ENCODE assay signal across 32 cellular contexts in the genomic region with DNA sequence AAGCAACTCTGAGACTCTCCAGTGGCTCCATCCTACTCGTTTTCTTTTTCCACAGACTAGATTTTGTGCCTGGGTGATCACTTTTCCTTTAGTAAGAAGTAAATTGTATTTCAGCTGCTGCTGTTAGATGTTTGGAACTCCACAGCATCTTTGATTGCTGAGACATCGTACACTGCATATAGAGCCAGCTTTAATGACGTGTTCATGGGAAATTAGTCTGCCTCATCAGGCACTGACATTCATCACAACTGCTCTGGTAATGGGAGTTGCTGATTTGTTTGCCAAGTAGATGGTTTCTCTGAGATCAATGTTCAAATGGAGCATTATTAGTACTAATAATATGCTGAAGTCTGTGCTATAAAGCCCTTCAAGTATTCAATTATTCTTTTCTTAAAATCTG.
"Had no signal": no experiment of that assay in that cellular context is flagged by ENCODE, and none has a peak within 500 bp of the region (broad histone marks: within the 10 kb centered on the region; RNA-seq: fewer than 3 reads in every experiment).

No MANE protein-coding gene starts in this region.

- H2AFZ ChIP-seq: parathyroid adenoma had no signal

- H3K36me3 ChIP-seq: brain microvascular endothelial cell, heart right ventricle, left ventricle myocardium inferior, right atrium auricular region, suprapubic skin, tibial artery, upper lobe of right lung had no signal

- H3K4me1 ChIP-seq: heart right ventricle, left ventricle myocardium inferior, parathyroid adenoma, psoas muscle, right atrium auricular region, suprapubic skin, tibial artery, upper lobe of right lung had no signal

- H3K27me3 ChIP-seq: brain microvascular endothelial cell, heart right ventricle, right atrium auricular region, suprapubic skin, tibial artery, upper lobe of right lung had no signal

- H3K27ac Mint-ChIP-seq: activated B cell treated with CpG ODN at 0.5 μM for 24 hours; activated CD8-positive, alpha-beta T cell treated with anti-CD3 and anti-CD28 coated beads for 36 hours; activated naive CD8-positive, alpha-beta T cell treated with anti-CD3 and anti-CD28 coated beads, Interleukin-2, amount 50 U/mL, for 24 hours; activated T-helper 17 cell treated with anti-CD3 and anti-CD28 coated beads, Interleukin-2, amount 50 U/mL, for 72 hours; effector memory CD8-positive, alpha-beta T cell; naive B cell; nephron progenitor cell; stimulated activated naive B cell treated with anti-CD40 and anti-IgM and Interleukin-4, amounts not matched to agents 10 μg/mL and 1 μg/mL and 100 μg/mL, for 72 hours; T-helper 2 cell treated with Interferon-gamma antibody and Interleukin-4, amounts not matched to agents 5 μg/mL and 100 μg/mL, for 36 hours had no signal

- H3K27ac ChIP-seq: brain microvascular endothelial cell, coronary artery, dorsolateral prefrontal cortex, heart right ventricle, left ventricle myocardium inferior, parathyroid adenoma, psoas muscle, right atrium auricular region, suprapubic skin, tibial artery, upper lobe of right lung had no signal

- H3K4me3 ChIP-seq: coronary artery, dorsolateral prefrontal cortex, heart right ventricle, left ventricle myocardium inferior, mucosa of descending colon, psoas muscle, right atrium auricular region, suprapubic skin, tibial artery, upper lobe of right lung had no signal

- DNase-seq: activated B cell treated with CpG ODN at 0.5 μM for 24 hours; activated CD4-positive, alpha-beta T cell treated with anti-CD3 and anti-CD28 coated beads, Interleukin-2, amount 50 U/mL, for 1 hour; activated CD8-positive, alpha-beta T cell treated with anti-CD3 and anti-CD28 coated beads for 36 hours; activated gamma-delta T cell treated with Interleukin-2 at 50 U/mL for 16 hours; activated naive CD4-positive, alpha-beta T cell treated with anti-CD3 and anti-CD28 coated beads, Interleukin-2, amount 50 U/mL, for 16 hours; activated naive CD8-positive, alpha-beta T cell treated with anti-CD3 and anti-CD28 coated beads, Interleukin-2, amount 50 U/mL, for 24 hours; activated T-cell treated with anti-CD3 and anti-CD28 coated beads, Interleukin-2, amount 50 U/mL, for 4 hours; amygdala; brain microvascular endothelial cell; dorsolateral prefrontal cortex; effector memory CD8-positive, alpha-beta T cell; erythroblast; foreskin melanocyte; heart right ventricle; left ventricle myocardium inferior; mucosa of descending colon; naive B cell; nephron progenitor cell; nucleus accumbens; psoas muscle; stimulated activated CD4-positive, alpha-beta T cell treated with anti-CD3 and anti-CD28 coated beads, Interleukin-15, amount 100 ng/mL, for 24 hours; stimulated activated CD4-positive, alpha-beta T cell treated with anti-CD3 and anti-CD28 coated beads, Interleukin-2, amount 100 ng/mL, for 24 hours; stimulated activated naive B cell treated with anti-CD40 and anti-IgM and Interleukin-4, amounts not matched to agents 10 μg/mL and 1 μg/mL and 100 μg/mL, for 72 hours; T-helper 1 cell; tibial artery; upper lobe of right lung had no signal

- H3K9me3 Mint-ChIP-seq: activated B cell treated with CpG ODN at 0.5 μM for 24 hours; activated CD8-positive, alpha-beta T cell treated with anti-CD3 and anti-CD28 coated beads for 36 hours; activated naive CD8-positive, alpha-beta T cell treated with anti-CD3 and anti-CD28 coated beads, Interleukin-2, amount 50 U/mL, for 24 hours; activated T-cell treated with anti-CD3 and anti-CD28 coated beads, Interleukin-2, amount 50 U/mL, for 4 hours; activated T-helper 17 cell treated with anti-CD3 and anti-CD28 coated beads, Interleukin-2, amount 50 U/mL, for 72 hours; effector memory CD8-positive, alpha-beta T cell; nephron progenitor cell; stimulated activated naive B cell treated with anti-CD40 and anti-IgM and Interleukin-4, amounts not matched to agents 10 μg/mL and 1 μg/mL and 100 μg/mL, for 72 hours; T-helper 2 cell treated with Interferon-gamma antibody and Interleukin-4, amounts not matched to agents 5 μg/mL and 100 μg/mL, for 36 hours had no signal

- ATAC-seq: activated CD8-positive, alpha-beta T cell treated with anti-CD3 and anti-CD28 coated beads for 36 hours; activated naive CD8-positive, alpha-beta T cell treated with anti-CD3 and anti-CD28 coated beads, Interleukin-2, amount 50 U/mL, for 24 hours; activated T-cell treated with anti-CD3 and anti-CD28 coated beads, Interleukin-2, amount 50 U/mL, for 4 hours; activated T-helper 17 cell treated with anti-CD3 and anti-CD28 coated beads, Interleukin-2, amount 50 U/mL, for 72 hours; effector memory CD8-positive, alpha-beta T cell; heart right ventricle; mucosa of descending colon; psoas muscle; stimulated activated naive B cell treated with anti-CD40 and anti-IgM and Interleukin-4, amounts not matched to agents 10 μg/mL and 1 μg/mL and 100 μg/mL, for 72 hours; upper lobe of right lung had no signal

- H3K36me3 Mint-ChIP-seq: naive B cell; stimulated activated naive B cell treated with anti-CD40 and anti-IgM and Interleukin-4, amounts not matched to agents 10 μg/mL and 1 μg/mL and 100 μg/mL, for 72 hours had no signal

- H3K9ac ChIP-seq: parathyroid adenoma had no signal

- H3K9me3 ChIP-seq: heart right ventricle, left ventricle myocardium inferior, mucosa of descending colon, psoas muscle, right atrium auricular region, suprapubic skin, tibial artery, upper lobe of right lung had no signal

- H3K79me2 ChIP-seq: parathyroid adenoma had no signal
